ENCODE assay signal across 8 cellular contexts in genomic region chr19:11528551-11529341, GRCh38. TPM values are rescaled to one million over a fixed set of nuclear protein-coding genes. Genes with fewer than 3 reads are reported as not detected.
DNase-seq lines count a peak whose midpoint lies in the region; ATAC-seq and TF ChIP-seq lines count a peak whose summit lies in the region.

ECSIT (minus strand) TSS chr19:11529134; CDS start chr19:11519170, 9,964 bp downstream.

- H2AFZ ChIP-seq in PC-9: peak within 1 kb of the TSS; percentile 74

- POLR2A ChIA-PET in PC-9 (lab: Charles Lee; ENCODE audit: unreplicated experiment): interaction anchor here (0.5 to 0.6 kb wide), 4 partner anchors 110 to 1418 kb away, joined by 3 to 7 read pairs (median 4); partner anchors contain the start of genes CCDC159 and TMEM205

- H3K9me2 ChIP-seq in PC-9 (ENCODE audit: insufficient read depth): no peaks in the 10 kb centered on the region

- peaks cover 35% of the 10 kb centered on the region for H3F3A ChIP-seq in PC-9 (ENCODE audit: insufficient read depth, low read depth)

- peaks cover 26% of the 10 kb centered on the region for H3K79me2 ChIP-seq in PC-9 (ENCODE audit: low read depth)

- TF ChIP-seq CTCF in PC-9 (conservative IDR thresholded peaks at IDR 0.05) (no peak), epithelial cell of proximal tubule (conservative IDR thresholded peaks at IDR 0.05; ENCODE audit: low read depth, low read length) (no peak)

- peak; percentile 90 for DNase-seq in DMS114 treated with DMSO at 0.1 percent for 48 hours (lab: John Stamatoyannopoulos, UW; ENCODE audit: unreplicated experiment)
- DNase-seq in Jurkat, Clone E6-1 (ENCODE audit: low read depth, low spot score): peak; percentile 95
- DNase-seq in PC-9: peak; percentile 97 to 99
- DNase-seq in activated T-cell treated with anti-CD3 and anti-CD28 coated beads, Interleukin-2, amount 50 U/mL, for 1 hour: peak; percentile 90
- peak; percentile 92 for DNase-seq in epithelial cell of proximal tubule (ENCODE audit: low read depth)
- DNase-seq in mucosa of gallbladder (ENCODE audit: low spot score): peak; percentile 98
- DNase-seq in stimulated activated CD8-positive, alpha-beta memory T cell treated with anti-CD3 and anti-CD28 coated beads, Interleukin-4, amount 100 ng/mL, for 4 hours (ENCODE audit: low read depth in 2 of 2, low spot score in 1 of 2): peak; percentile 83 to 84

- ATAC-seq in GM21619 (IDR thresholded peaks at IDR 0.05; ENCODE audit: unreplicated experiment): peak; percentile 91

- peaks cover 11% of the 10 kb centered on the region; the same call in 1 of the 2 replicates for H4K20me1 ChIP-seq in PC-9 (ENCODE audit: insufficient read depth)

- H3K4me1 ChIP-seq in PC-9 (replicated peaks; ENCODE audit: insufficient read depth): peaks cover 27% of the 10 kb centered on the region

- CTCF ChIA-PET in PC-9 (lab: Charles Lee): interaction anchor here (0.6 to 0.7 kb wide), 2 partner anchors 15 to 156 kb away, joined by 3 to 4 read pairs; no protein-coding TSS in a partner anchor

- H3K4me2 ChIP-seq in PC-9: peak within 1 kb of the TSS; percentile 96

- H3K27me3 ChIP-seq in PC-9 (ENCODE audit: insufficient read depth, low read depth): no peaks in the 10 kb centered on the region

- no TSS peak for BruUV-seq in PC-9 (replicated peaks; lab: Mats Ljungman, UMichigan)

- no peaks in the 10 kb centered on the region for H3K9me3 ChIP-seq in PC-9 (ENCODE audit: insufficient read depth, low read depth)

- intact Hi-C loops in PC-9 (cut with micrococcal nuclease; ENCODE audit: unreplicated experiment): loop anchor here (1.0 kb wide), 1 partner anchor 23 kb away; the partner anchor contains the start of gene ZNF653

- peak within 1 kb of the TSS; percentile 81 for H3K27ac ChIP-seq in PC-9

- H3K4me3 ChIP-seq in Jurkat, Clone E6-1 (ENCODE audit: low read length): peak within 1 kb of the TSS; percentile 89
- H3K4me3 ChIP-seq in PC-9 (peak within 1 kb of the TSS; percentile 70), epithelial cell of proximal tubule (ENCODE audit: low read depth, low read length) (peak within 1 kb of the TSS; percentile 85)

- H3K36me3 ChIP-seq in PC-9 (ENCODE audit: low read depth): no peaks in the 10 kb centered on the region

RNA-seq across cellular contexts. Expression of gene ECSIT, which starts in this region (rescaled TPM):
- polyA plus RNA-seq in Jurkat, Clone E6-1 (2012; ENCODE audit: insufficient read depth, insufficient read length): 59.0 TPM
- total RNA-seq in PC-9 (2021): 42.4 and 43.0 TPM in 2 replicates
- 58.9 and 59.0 TPM in 2 replicates for total RNA-seq in epithelial cell of proximal tubule
- 52.9 TPM for total RNA-seq in mucosa of gallbladder

Comparison
In these comparisons a context has a peak if more than half of its experiments do, and no peak if none do; other contexts are left out.
1. Peak in every context shown above with its lines: DNase-seq, ATAC-seq, H3K4me3 ChIP-seq and H3K27ac ChIP-seq.